10 cellular contexts compared by ENCODE assay signal in the genomic region with DNA sequence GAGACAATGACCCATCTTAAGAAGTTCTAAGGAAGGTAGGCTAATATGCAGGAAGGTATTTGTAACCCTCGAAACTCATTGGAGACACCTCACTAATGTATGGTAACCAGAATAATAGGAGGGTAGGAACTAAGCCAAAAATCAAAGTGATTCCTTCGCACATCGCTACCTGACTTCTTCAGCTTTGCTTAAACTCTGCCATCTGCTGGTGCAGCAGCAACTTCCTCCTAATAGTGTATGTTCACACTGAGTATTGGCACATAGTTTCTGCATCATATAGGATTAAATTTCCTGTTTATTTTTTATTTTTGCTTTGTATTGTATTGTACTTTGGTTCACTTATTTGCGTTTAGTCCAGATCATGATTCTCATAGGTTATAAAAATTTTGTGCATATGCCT.
DNase-seq lines count a peak whose midpoint lies in the region; ATAC-seq and TF ChIP-seq lines count a peak whose summit lies in the region.
"Had no signal": no experiment of that assay in that cellular context is flagged by ENCODE, and none has a peak within 500 bp of the region (broad histone marks: within the 10 kb centered on the region; RNA-seq: fewer than 3 reads in every experiment).

No MANE protein-coding gene starts in this region.

- H3K4me1 ChIP-seq in cardiac muscle cell (ENCODE audit: low read depth), result no peaks in the 10 kb centered on the region
- H3K4me1 ChIP-seq: BLaER1 had no signal

- DNase-seq in cardiac muscle cell (ENCODE audit: low read depth in 1 of 2, low spot score in 1 of 2) (peak; percentile 22 to 43), left ventricle myocardium superior (no peak), NCI-H82 treated with DMSO at 0.1 percent for 48 hours (lab: John Stamatoyannopoulos, UW; ENCODE audit: unreplicated experiment) (peak; percentile 62), epithelial cell of esophagus (ENCODE audit: low read depth) (peak; percentile 15), type B pancreatic cell (ENCODE audit: extremely low spot score, unreplicated experiment) (no peak), occipital lobe (lab: John Stamatoyannopoulos, UW) (no peak), dedifferentiated amniotic fluid mesenchymal stem cell (ENCODE audit: extremely low spot score) (no peak), activated gamma-delta T cell (lab: John Stamatoyannopoulos, UW) (no peak)
- DNase-seq: activated naive CD8-positive, alpha-beta T cell treated with anti-CD3 and anti-CD28 coated beads for 36 hours had no signal

- no peaks in the 10 kb centered on the region for H3K27me3 ChIP-seq in cardiac muscle cell
- H3K27me3 ChIP-seq: BLaER1 had no signal

- no peak overlapping the region for H3K27ac Mint-ChIP-seq in type B pancreatic cell
- H3K27ac Mint-ChIP-seq: activated naive CD8-positive, alpha-beta T cell treated with anti-CD3 and anti-CD28 coated beads for 36 hours had no signal

- H3K9me3 ChIP-seq in cardiac muscle cell (ENCODE audit: low read depth), result no peaks in the 10 kb centered on the region
- H3K9me3 ChIP-seq: BLaER1 had no signal

- no peaks in the 10 kb centered on the region for H3K9me3 Mint-ChIP-seq in type B pancreatic cell
- H3K9me3 Mint-ChIP-seq: activated naive CD8-positive, alpha-beta T cell treated with anti-CD3 and anti-CD28 coated beads for 36 hours had no signal

- H3K27ac ChIP-seq in cardiac muscle cell, result no peak overlapping the region
- H3K27ac ChIP-seq: BLaER1 had no signal

- TF ChIP-seq CTCF in cardiac muscle cell (IDR thresholded peaks at IDR 0.05; ENCODE audit: low read depth, low read length) (peak; percentile 45), epithelial cell of esophagus (IDR thresholded peaks at IDR 0.05; ENCODE audit: insufficient read depth, low read depth, low read length, missing control alignments) (peak; percentile 47), type B pancreatic cell (conservative IDR thresholded peaks at IDR 0.05) (peak; percentile 70)

- H3K27me3 Mint-ChIP-seq in type B pancreatic cell, result no peaks in the 10 kb centered on the region
- H3K27me3 Mint-ChIP-seq: activated naive CD8-positive, alpha-beta T cell treated with anti-CD3 and anti-CD28 coated beads for 36 hours had no signal

- H3K4me1 Mint-ChIP-seq in type B pancreatic cell (ENCODE audit: unreplicated experiment), result no peaks in the 10 kb centered on the region
- H3K4me1 Mint-ChIP-seq: activated naive CD8-positive, alpha-beta T cell treated with anti-CD3 and anti-CD28 coated beads for 36 hours had no signal

- intact Hi-C loops in left ventricle myocardium superior (cut with micrococcal nuclease), result no loop called here

- no peaks in the 10 kb centered on the region for H3K36me3 Mint-ChIP-seq in type B pancreatic cell
- H3K36me3 Mint-ChIP-seq: activated naive CD8-positive, alpha-beta T cell treated with anti-CD3 and anti-CD28 coated beads for 36 hours had no signal

- no peak for ATAC-seq in left ventricle myocardium superior

- H3K4me3 ChIP-seq in cardiac muscle cell (no peak overlapping the region), epithelial cell of esophagus (ENCODE audit: low read length) (no peak overlapping the region)
- H3K4me3 ChIP-seq: BLaER1 had no signal

- H3K36me3 ChIP-seq in cardiac muscle cell, result no peaks in the 10 kb centered on the region
- H3K36me3 ChIP-seq: BLaER1 had no signal

- H3K4me3 Mint-ChIP-seq in type B pancreatic cell, result no peak overlapping the region
- H3K4me3 Mint-ChIP-seq: activated naive CD8-positive, alpha-beta T cell treated with anti-CD3 and anti-CD28 coated beads for 36 hours had no signal

Comparison
In these comparisons a context has a peak if more than half of its experiments do, and no peak if none do; other contexts are left out.
1. DNase-seq: peak in cardiac muscle cell (2 of 2), NCI-H82 treated with DMSO at 0.1 percent for 48 hours (single experiment) and epithelial cell of esophagus (single experiment); none in left ventricle myocardium superior (single experiment), type B pancreatic cell (single experiment), occipital lobe (single experiment), dedifferentiated amniotic fluid mesenchymal stem cell (single experiment) and activated gamma-delta T cell (single experiment).
2. Peak in every context shown above with its lines, with median percentiles within 50 percentile points of each other: CTCF ChIP-seq.